1 cellular context compared by ENCODE assay signal in the genomic region with DNA sequence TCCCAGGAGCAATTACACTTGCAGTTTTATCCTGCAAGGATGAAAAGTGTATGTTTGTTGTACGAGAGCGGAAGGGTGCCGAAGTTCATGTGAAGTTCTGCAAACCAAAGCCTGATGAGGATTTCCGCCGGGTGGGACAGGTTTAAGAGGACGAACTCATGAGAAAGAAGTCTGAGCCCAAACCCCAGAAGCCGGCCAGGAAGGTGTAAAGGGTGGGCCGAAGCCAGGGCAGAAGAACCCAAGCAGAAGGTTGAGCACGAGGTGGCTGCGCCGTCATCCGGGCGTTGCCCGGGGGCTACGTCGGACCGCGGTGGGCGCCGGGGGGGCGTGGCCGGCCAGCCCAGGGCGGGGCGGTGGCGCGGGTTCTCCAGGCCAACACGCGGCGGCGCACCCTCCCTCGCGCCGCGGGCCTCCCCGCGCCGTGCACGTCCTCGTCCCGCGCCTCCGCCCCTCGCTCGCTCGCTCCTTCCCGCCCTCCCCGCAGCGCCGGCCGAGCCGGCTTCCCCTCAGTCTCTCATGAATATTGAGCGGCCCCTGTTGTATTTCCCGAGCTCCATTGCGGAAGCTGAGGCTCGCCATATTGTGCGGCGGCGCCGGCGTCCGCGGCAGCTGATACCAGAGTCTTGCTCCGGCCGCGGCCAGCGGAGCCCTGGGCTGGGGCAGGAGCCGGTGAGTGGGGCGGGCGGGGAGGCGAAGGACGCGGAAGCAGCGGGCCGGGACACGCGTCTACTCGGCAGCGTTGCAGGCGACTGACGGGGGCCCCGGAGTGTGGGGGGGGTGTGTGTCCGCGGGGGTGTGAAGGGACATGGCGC.
TF ChIP-seq lines count a peak whose summit lies in the region.

A gene (plus strand): TSS at position 578 of the 812 bp plus-strand sequence. CDS start 41,996 bp downstream, outside the sequence.

TF ChIP-seq in HepG2, 621 proteins besides CTCF, POLR2A, EP300 and RAD21 (continued from another document and continues in another):
- TF ChIP-seq, protein P1, sequence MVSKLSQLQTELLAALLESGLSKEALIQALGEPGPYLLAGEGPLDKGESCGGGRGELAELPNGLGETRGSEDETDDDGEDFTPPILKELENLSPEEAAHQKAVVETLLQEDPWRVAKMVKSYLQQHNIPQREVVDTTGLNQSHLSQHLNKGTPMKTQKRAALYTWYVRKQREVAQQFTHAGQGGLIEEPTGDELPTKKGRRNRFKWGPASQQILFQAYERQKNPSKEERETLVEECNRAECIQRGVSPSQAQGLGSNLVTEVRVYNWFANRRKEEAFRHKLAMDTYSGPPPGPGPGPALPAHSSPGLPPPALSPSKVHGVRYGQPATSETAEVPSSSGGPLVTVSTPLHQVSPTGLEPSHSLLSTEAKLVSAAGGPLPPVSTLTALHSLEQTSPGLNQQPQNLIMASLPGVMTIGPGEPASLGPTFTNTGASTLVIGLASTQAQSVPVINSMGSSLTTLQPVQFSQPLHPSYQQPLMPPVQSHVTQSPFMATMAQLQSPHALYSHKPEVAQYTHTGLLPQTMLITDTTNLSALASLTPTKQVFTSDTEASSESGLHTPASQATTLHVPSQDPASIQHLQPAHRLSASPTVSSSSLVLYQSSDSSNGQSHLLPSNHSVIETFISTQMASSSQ (IDR thresholded peaks at IDR 0.05; ENCODE audit: low read depth), result no peak
- TF ChIP-seq, protein P1 (CRISPR knock-in tag; IDR thresholded peaks at IDR 0.05; ENCODE audit: borderline replicate concordance), result no peak
- no peak for TF ChIP-seq ZMYM3 (CRISPR knock-in tag; IDR thresholded peaks at IDR 0.05)
- no peak for TF ChIP-seq MAFK (conservative IDR thresholded peaks at IDR 0.05 in 1 of 2, IDR thresholded peaks at IDR 0.05 in 1 of 2; ENCODE audit: low read length in 2 of 2)
- no peak for TF ChIP-seq ZBTB20 (CRISPR knock-in tag; IDR thresholded peaks at IDR 0.05; ENCODE audit: borderline replicate concordance, low read depth)
- TF ChIP-seq REXO4 (CRISPR knock-in tag; IDR thresholded peaks at IDR 0.05; ENCODE audit: borderline replicate concordance), result no peak
- no peak for TF ChIP-seq ZNF572 (CRISPR knock-in tag; IDR thresholded peaks at IDR 0.05)
- TF ChIP-seq, protein P2, sequence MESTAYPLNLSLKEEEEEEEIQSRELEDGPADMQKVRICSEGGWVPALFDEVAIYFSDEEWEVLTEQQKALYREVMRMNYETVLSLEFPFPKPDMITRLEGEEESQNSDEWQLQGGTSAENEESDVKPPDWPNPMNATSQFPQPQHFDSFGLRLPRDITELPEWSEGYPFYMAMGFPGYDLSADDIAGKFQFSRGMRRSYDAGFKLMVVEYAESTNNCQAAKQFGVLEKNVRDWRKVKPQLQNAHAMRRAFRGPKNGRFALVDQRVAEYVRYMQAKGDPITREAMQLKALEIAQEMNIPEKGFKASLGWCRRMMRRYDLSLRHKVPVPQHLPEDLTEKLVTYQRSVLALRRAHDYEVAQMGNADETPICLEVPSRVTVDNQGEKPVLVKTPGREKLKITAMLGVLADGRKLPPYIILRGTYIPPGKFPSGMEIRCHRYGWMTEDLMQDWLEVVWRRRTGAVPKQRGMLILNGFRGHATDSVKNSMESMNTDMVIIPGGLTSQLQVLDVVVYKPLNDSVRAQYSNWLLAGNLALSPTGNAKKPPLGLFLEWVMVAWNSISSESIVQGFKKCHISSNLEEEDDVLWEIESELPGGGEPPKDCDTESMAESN (CRISPR knock-in tag; conservative IDR thresholded peaks at IDR 0.05), result no peak; the same call in 1 of the 2 replicates
- TF ChIP-seq POLR2AphosphoS2 (IDR thresholded peaks at IDR 0.05; ENCODE audit: low read depth, low read length), result no peak
- TF ChIP-seq PAF1 (CRISPR knock-in tag; IDR thresholded peaks at IDR 0.05), result no peak
- TF ChIP-seq YEATS2 (CRISPR knock-in tag; IDR thresholded peaks at IDR 0.05; ENCODE audit: borderline replicate concordance), result no peak
- no peak for TF ChIP-seq ZNF431 (CRISPR knock-in tag; IDR thresholded peaks at IDR 0.05; ENCODE audit: borderline replicate concordance, low read depth)
- no peak for TF ChIP-seq ZNF33B (CRISPR knock-in tag; IDR thresholded peaks at IDR 0.05)
- TF ChIP-seq, protein P3, sequence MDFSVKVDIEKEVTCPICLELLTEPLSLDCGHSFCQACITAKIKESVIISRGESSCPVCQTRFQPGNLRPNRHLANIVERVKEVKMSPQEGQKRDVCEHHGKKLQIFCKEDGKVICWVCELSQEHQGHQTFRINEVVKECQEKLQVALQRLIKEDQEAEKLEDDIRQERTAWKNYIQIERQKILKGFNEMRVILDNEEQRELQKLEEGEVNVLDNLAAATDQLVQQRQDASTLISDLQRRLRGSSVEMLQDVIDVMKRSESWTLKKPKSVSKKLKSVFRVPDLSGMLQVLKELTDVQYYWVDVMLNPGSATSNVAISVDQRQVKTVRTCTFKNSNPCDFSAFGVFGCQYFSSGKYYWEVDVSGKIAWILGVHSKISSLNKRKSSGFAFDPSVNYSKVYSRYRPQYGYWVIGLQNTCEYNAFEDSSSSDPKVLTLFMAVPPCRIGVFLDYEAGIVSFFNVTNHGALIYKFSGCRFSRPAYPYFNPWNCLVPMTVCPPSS (IDR thresholded peaks at IDR 0.05), result no peak
- TF ChIP-seq FOSL1 (CRISPR knock-in tag; IDR thresholded peaks at IDR 0.05; ENCODE audit: borderline replicate concordance), result no peak
- 0 out of 2 replicates have a peak, but pooled peaks have one; percentile 8 for TF ChIP-seq HNF4G (IDR thresholded peaks at IDR 0.05; ENCODE audit: borderline replicate concordance, low read depth, low read length)
- TF ChIP-seq HNF4G (CRISPR knock-in tag; IDR thresholded peaks at IDR 0.05; ENCODE audit: borderline replicate concordance, low read depth), result no peak
- TF ChIP-seq CHD2 (IDR thresholded peaks at IDR 0.05; ENCODE audit: low read depth, low read length), result no peak
- TF ChIP-seq, protein P4, sequence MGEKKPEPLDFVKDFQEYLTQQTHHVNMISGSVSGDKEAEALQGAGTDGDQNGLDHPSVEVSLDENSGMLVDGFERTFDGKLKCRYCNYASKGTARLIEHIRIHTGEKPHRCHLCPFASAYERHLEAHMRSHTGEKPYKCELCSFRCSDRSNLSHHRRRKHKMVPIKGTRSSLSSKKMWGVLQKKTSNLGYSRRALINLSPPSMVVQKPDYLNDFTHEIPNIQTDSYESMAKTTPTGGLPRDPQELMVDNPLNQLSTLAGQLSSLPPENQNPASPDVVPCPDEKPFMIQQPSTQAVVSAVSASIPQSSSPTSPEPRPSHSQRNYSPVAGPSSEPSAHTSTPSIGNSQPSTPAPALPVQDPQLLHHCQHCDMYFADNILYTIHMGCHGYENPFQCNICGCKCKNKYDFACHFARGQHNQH (CRISPR knock-in tag; IDR thresholded peaks at IDR 0.05), result 0 out of 2 replicates have a peak, but pooled peaks have one; percentile 13
- 0 out of 2 replicates have a peak, but pooled peaks have one; percentile 6 for TF ChIP-seq ZNF564 (CRISPR knock-in tag; IDR thresholded peaks at IDR 0.05)
- TF ChIP-seq, protein P5, sequence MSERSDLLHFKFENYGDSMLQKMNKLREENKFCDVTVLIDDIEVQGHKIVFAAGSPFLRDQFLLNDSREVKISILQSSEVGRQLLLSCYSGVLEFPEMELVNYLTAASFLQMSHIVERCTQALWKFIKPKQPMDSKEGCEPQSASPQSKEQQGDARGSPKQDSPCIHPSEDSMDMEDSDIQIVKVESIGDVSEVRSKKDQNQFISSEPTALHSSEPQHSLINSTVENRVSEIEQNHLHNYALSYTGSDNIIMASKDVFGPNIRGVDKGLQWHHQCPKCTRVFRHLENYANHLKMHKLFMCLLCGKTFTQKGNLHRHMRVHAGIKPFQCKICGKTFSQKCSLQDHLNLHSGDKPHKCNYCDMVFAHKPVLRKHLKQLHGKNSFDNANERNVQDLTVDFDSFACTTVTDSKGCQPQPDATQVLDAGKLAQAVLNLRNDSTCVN (CRISPR knock-in tag; IDR thresholded peaks at IDR 0.05; ENCODE audit: borderline replicate concordance), result no peak
- TF ChIP-seq, protein P6, sequence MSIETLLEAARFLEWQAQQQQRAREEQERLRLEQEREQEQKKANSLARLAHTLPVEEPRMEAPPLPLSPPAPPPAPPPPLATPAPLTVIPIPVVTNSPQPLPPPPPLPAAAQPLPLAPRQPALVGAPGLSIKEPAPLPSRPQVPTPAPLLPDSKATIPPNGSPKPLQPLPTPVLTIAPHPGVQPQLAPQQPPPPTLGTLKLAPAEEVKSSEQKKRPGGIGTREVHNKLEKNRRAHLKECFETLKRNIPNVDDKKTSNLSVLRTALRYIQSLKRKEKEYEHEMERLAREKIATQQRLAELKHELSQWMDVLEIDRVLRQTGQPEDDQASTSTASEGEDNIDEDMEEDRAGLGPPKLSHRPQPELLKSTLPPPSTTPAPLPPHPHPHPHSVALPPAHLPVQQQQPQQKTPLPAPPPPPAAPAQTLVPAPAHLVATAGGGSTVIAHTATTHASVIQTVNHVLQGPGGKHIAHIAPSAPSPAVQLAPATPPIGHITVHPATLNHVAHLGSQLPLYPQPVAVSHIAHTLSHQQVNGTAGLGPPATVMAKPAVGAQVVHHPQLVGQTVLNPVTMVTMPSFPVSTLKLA (IDR thresholded peaks at IDR 0.05), result no peak
- TF ChIP-seq MIXL1 (CRISPR knock-in tag; IDR thresholded peaks at IDR 0.05), result no peak
- no peak for TF ChIP-seq ZBTB21 (CRISPR knock-in tag; IDR thresholded peaks at IDR 0.05)
- no peak for TF ChIP-seq ZNF619 (CRISPR knock-in tag; IDR thresholded peaks at IDR 0.05)
- no peak for TF ChIP-seq CREM (IDR thresholded peaks at IDR 0.05)
- TF ChIP-seq CREM (CRISPR knock-in tag; IDR thresholded peaks at IDR 0.05), result no peak
- TF ChIP-seq, protein P7, sequence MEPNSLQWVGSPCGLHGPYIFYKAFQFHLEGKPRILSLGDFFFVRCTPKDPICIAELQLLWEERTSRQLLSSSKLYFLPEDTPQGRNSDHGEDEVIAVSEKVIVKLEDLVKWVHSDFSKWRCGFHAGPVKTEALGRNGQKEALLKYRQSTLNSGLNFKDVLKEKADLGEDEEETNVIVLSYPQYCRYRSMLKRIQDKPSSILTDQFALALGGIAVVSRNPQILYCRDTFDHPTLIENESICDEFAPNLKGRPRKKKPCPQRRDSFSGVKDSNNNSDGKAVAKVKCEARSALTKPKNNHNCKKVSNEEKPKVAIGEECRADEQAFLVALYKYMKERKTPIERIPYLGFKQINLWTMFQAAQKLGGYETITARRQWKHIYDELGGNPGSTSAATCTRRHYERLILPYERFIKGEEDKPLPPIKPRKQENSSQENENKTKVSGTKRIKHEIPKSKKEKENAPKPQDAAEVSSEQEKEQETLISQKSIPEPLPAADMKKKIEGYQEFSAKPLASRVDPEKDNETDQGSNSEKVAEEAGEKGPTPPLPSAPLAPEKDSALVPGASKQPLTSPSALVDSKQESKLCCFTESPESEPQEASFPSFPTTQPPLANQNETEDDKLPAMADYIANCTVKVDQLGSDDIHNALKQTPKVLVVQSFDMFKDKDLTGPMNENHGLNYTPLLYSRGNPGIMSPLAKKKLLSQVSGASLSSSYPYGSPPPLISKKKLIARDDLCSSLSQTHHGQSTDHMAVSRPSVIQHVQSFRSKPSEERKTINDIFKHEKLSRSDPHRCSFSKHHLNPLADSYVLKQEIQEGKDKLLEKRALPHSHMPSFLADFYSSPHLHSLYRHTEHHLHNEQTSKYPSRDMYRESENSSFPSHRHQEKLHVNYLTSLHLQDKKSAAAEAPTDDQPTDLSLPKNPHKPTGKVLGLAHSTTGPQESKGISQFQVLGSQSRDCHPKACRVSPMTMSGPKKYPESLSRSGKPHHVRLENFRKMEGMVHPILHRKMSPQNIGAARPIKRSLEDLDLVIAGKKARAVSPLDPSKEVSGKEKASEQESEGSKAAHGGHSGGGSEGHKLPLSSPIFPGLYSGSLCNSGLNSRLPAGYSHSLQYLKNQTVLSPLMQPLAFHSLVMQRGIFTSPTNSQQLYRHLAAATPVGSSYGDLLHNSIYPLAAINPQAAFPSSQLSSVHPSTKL (CRISPR knock-in tag; IDR thresholded peaks at IDR 0.05), result 0 out of 2 replicates have a peak, but pooled peaks have one; percentile 13
- TF ChIP-seq NONO (IDR thresholded peaks at IDR 0.05), result no peak
- no peak for TF ChIP-seq NONO (CRISPR knock-in tag; conservative IDR thresholded peaks at IDR 0.05)
- TF ChIP-seq, protein P8, sequence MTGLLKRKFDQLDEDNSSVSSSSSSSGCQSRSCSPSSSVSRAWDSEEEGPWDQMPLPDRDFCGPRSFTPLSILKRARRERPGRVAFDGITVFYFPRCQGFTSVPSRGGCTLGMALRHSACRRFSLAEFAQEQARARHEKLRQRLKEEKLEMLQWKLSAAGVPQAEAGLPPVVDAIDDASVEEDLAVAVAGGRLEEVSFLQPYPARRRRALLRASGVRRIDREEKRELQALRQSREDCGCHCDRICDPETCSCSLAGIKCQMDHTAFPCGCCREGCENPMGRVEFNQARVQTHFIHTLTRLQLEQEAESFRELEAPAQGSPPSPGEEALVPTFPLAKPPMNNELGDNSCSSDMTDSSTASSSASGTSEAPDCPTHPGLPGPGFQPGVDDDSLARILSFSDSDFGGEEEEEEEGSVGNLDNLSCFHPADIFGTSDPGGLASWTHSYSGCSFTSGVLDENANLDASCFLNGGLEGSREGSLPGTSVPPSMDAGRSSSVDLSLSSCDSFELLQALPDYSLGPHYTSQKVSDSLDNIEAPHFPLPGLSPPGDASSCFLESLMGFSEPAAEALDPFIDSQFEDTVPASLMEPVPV (CRISPR knock-in tag; IDR thresholded peaks at IDR 0.05), result no peak
- TF ChIP-seq SP1 (IDR thresholded peaks at IDR 0.05), result no peak
- peak; percentile 75 for TF ChIP-seq SP1 (CRISPR knock-in tag; IDR thresholded peaks at IDR 0.05)
- TF ChIP-seq ZMAT3 (CRISPR knock-in tag; conservative IDR thresholded peaks at IDR 0.05), result no peak
- TF ChIP-seq HNRNPL (IDR thresholded peaks at IDR 0.05; ENCODE audit: low read depth, low read length), result no peak
- no peak; the same call in 1 of the 2 replicates for TF ChIP-seq ATF7-NPFF (CRISPR knock-in tag; IDR thresholded peaks at IDR 0.05; ENCODE audit: low read depth)
- no peak for TF ChIP-seq KLF13 (CRISPR knock-in tag; IDR thresholded peaks at IDR 0.05)
- TF ChIP-seq HMG20A (CRISPR knock-in tag; IDR thresholded peaks at IDR 0.05; ENCODE audit: borderline replicate concordance), result no peak
- TF ChIP-seq NR2F1 (CRISPR knock-in tag; IDR thresholded peaks at IDR 0.05), result no peak
- TF ChIP-seq TSC22D2 (CRISPR knock-in tag; IDR thresholded peaks at IDR 0.05; ENCODE audit: borderline replicate concordance), result 0 out of 2 replicates have a peak, but pooled peaks have one; percentile 54
- no peak for TF ChIP-seq ZNF615 (CRISPR knock-in tag; IDR thresholded peaks at IDR 0.05; ENCODE audit: borderline replicate concordance)
- TF ChIP-seq SPEN (CRISPR knock-in tag; IDR thresholded peaks at IDR 0.05; ENCODE audit: low read depth), result peak; percentile 77
- no peak for TF ChIP-seq BRCA1 (CRISPR knock-in tag; IDR thresholded peaks at IDR 0.05)
- no peak for TF ChIP-seq AHR (CRISPR knock-in tag; IDR thresholded peaks at IDR 0.05)
